Comparison of ENCODE assay signal across 2 cellular contexts in the genomic region with DNA sequence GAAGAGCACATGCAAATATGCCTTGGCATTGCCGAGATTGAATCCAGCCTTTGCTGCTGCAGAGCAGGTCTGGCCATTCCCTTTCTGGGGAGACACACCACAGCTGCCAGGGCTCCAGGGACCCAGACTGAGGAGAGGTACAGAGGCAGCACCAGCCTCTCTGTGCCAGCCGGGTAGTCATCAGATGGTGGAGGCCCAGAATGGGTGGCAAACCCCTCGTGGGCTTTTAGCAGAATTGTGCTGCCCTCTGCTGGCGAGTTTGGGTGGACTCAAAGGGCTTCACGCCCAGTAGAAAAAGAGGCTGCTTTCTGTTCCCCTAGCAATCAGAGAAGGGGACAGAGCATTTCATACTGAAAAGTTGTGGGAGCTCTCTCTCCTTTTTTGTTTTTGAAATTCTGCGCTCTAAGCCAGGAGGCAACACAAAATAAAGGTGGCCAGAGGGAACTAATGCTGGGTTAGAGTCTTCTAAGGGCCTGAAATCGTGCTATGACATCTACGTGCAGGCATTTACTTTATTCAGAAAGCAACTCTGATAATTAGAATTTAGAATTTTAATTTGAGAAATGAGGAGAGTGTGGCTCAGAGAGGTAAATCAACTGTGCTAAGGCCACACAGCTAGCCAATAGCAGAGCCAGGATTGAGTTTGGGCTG.
TF ChIP-seq lines count a peak whose summit lies in the region.

No MANE protein-coding gene starts in this region.

TF ChIP-seq in HEK293, 187 proteins besides CTCF, POLR2A, EP300 and RAD21 (continued from another document):
- TF ChIP-seq ZNF214 (tag by site-specific recombination; IDR thresholded peaks at IDR 0.05; ENCODE audit: borderline replicate concordance) (no peak), ZNF10 (tag by site-specific recombination; IDR thresholded peaks at IDR 0.05) (peak; percentile 81)

TF ChIP-seq in K562, 482 proteins besides CTCF, POLR2A, EP300 and RAD21 (continued from another document):
- TF ChIP-seq ZNF592 (IDR thresholded peaks at IDR 0.05) (no peak), FOXP1 (CRISPR knock-in tag; IDR thresholded peaks at IDR 0.05) (no peak), CC2D1A (IDR thresholded peaks at IDR 0.05) (0 out of 2 replicates have a peak, but pooled peaks have one; percentile 33), MYNN (IDR thresholded peaks at IDR 0.05) (peak; percentile 47; the same call in 1 of the 2 replicates), MYNN (CRISPR knock-in tag; IDR thresholded peaks at IDR 0.05) (no peak), SAP30 (IDR thresholded peaks at IDR 0.05; ENCODE audit: borderline replicate concordance, insufficient read depth, low read depth, low read length, poor library complexity, severe bottlenecking) (no peak), CBX3 (IDR thresholded peaks at IDR 0.05; ENCODE audit: borderline replicate concordance in 1 of 2, low read length in 2 of 2) (peak in 1 of 2 experiments; percentile 42; a peak in 1 of 3 replicates)
